1 cellular context compared by ENCODE assay signal in genomic region chr12:47834199-47835016, GRCh38.
TF ChIP-seq lines count a peak whose summit lies in the region.

No MANE protein-coding gene starts in this region.

TF ChIP-seq in HEK293, 187 proteins besides CTCF, POLR2A, EP300 and RAD21 (continued from another document):
- TF ChIP-seq ZNF513 (tag by site-specific recombination; IDR thresholded peaks at IDR 0.05) (no peak), EGR2 (tag by site-specific recombination; IDR thresholded peaks at IDR 0.05; ENCODE audit: low read depth) (peak; percentile 12; the same call in 1 of the 2 replicates), ZNF394 (tag by site-specific recombination; IDR thresholded peaks at IDR 0.05; ENCODE audit: borderline replicate concordance) (no peak)
TF ChIP-seq in HEK293: peak in this region for 1.
